ENCODE assay signal across 8 cellular contexts in genomic region chr2:133674433-133675331, GRCh38.
DNase-seq lines count a peak whose midpoint lies in the region; ATAC-seq lines count a peak whose summit lies in the region.

No MANE protein-coding gene starts in this region.

- no peaks in the 10 kb centered on the region for H3K36me3 Mint-ChIP-seq in activated T-helper 1 cell treated with anti-CD3 and anti-CD28 coated beads, Interleukin-12 subunit alpha, Interleukin-12 subunit beta, Interleukin-2, Interleukin-4 antibody, amounts not matched to agents 30 ng/mL and 10 ng/mL and 1 ng/mL, durations not matched to agents 14 hours and 24 hours and 36 hours (ENCODE audit: low read depth)

- DNase-seq in AG20443 (ENCODE audit: low spot score) = peak; percentile 85
- peak; percentile 88 for DNase-seq in NCI-H2029 treated with DMSO at 0.1 percent for 48 hours (lab: John Stamatoyannopoulos, UW)
- peak; percentile 19 for DNase-seq in cerebellar cortex (ENCODE audit: low spot score)
- DNase-seq in left colon = peak in 1 of 2 donors; percentile 42
- peak in 44 of 49 donors; percentile 22 to 85 (median 67) for DNase-seq in substantia nigra (lab: John Stamatoyannopoulos, UW)
- DNase-seq in activated T-helper 1 cell treated with anti-CD3 and anti-CD28 coated beads, Interleukin-12 subunit alpha, Interleukin-12 subunit beta, Interleukin-2, Interleukin-4 antibody, amounts not matched to agents 30 ng/mL and 10 ng/mL and 1 ng/mL, durations not matched to agents 14 hours and 24 hours and 36 hours (ENCODE audit: low spot score) = no peak
- DNase-seq in NOMO-1 treated with DMSO at 0.1 percent for 48 hours (lab: John Stamatoyannopoulos, UW; ENCODE audit: unreplicated experiment) = no peak

- H3K27ac ChIP-seq in substantia nigra (ENCODE audit: low read depth, low read length, poor library complexity, severe bottlenecking) = peak overlapping the region; percentile 86

- H3K4me1 Mint-ChIP-seq in activated T-helper 1 cell treated with anti-CD3 and anti-CD28 coated beads, Interleukin-12 subunit alpha, Interleukin-12 subunit beta, Interleukin-2, Interleukin-4 antibody, amounts not matched to agents 30 ng/mL and 10 ng/mL and 1 ng/mL, durations not matched to agents 14 hours and 24 hours and 36 hours (ENCODE audit: low read depth) = no peaks in the 10 kb centered on the region

- no peak overlapping the region for H3K4me3 Mint-ChIP-seq in activated T-helper 1 cell treated with anti-CD3 and anti-CD28 coated beads, Interleukin-12 subunit alpha, Interleukin-12 subunit beta, Interleukin-2, Interleukin-4 antibody, amounts not matched to agents 30 ng/mL and 10 ng/mL and 1 ng/mL, durations not matched to agents 14 hours and 24 hours and 36 hours

- no peak overlapping the region for H3K27ac Mint-ChIP-seq in activated T-helper 1 cell treated with anti-CD3 and anti-CD28 coated beads, Interleukin-12 subunit alpha, Interleukin-12 subunit beta, Interleukin-2, Interleukin-4 antibody, amounts not matched to agents 30 ng/mL and 10 ng/mL and 1 ng/mL, durations not matched to agents 14 hours and 24 hours and 36 hours

- H3K9me3 Mint-ChIP-seq in activated T-helper 1 cell treated with anti-CD3 and anti-CD28 coated beads, Interleukin-12 subunit alpha, Interleukin-12 subunit beta, Interleukin-2, Interleukin-4 antibody, amounts not matched to agents 30 ng/mL and 10 ng/mL and 1 ng/mL, durations not matched to agents 14 hours and 24 hours and 36 hours = peaks cover 5% of the 10 kb centered on the region

- ATAC-seq in left colon = peak; percentile 40
- ATAC-seq in GM18870 (IDR thresholded peaks at IDR 0.05; ENCODE audit: unreplicated experiment) = no peak

- peaks cover 11% of the 10 kb centered on the region for H3K27me3 Mint-ChIP-seq in activated T-helper 1 cell treated with anti-CD3 and anti-CD28 coated beads, Interleukin-12 subunit alpha, Interleukin-12 subunit beta, Interleukin-2, Interleukin-4 antibody, amounts not matched to agents 30 ng/mL and 10 ng/mL and 1 ng/mL, durations not matched to agents 14 hours and 24 hours and 36 hours (ENCODE audit: insufficient read depth)

- intact Hi-C loops in left colon (cut with DNase I, micrococcal nuclease) = no loop called here
- intact Hi-C loops in activated T-helper 1 cell treated with anti-CD3 and anti-CD28 coated beads, Interleukin-12 subunit alpha, Interleukin-12 subunit beta, Interleukin-2, Interleukin-4 antibody, amounts not matched to agents 30 ng/mL and 10 ng/mL and 1 ng/mL, durations not matched to agents 14 hours and 24 hours and 36 hours (cut with micrococcal nuclease) = no loop called here

Comparison
In these comparisons a context has a peak if more than half of its experiments do, and no peak if none do; other contexts are left out.
1. DNase-seq: peak in AG20443 (single experiment), NCI-H2029 treated with DMSO at 0.1 percent for 48 hours (single experiment), cerebellar cortex (single experiment) and substantia nigra (44 of 49); none in activated T-helper 1 cell treated with anti-CD3 and anti-CD28 coated beads, Interleukin-12 subunit alpha, Interleukin-12 subunit beta, Interleukin-2, Interleukin-4 antibody, amounts not matched to agents 30 ng/mL and 10 ng/mL and 1 ng/mL, durations not matched to agents 14 hours and 24 hours and 36 hours (single experiment) and NOMO-1 treated with DMSO at 0.1 percent for 48 hours (single experiment).